In genomic region chr10:5560142-5560843, GRCh38 we compare ENCODE assay signal across 16 cellular contexts. TPM values are rescaled to one million over a fixed set of nuclear protein-coding genes. Genes with fewer than 3 reads are reported as not detected.
A peak's percentile ranks its signal among the peaks of the same experiment; 100 is the strongest.
DNase-seq lines count a peak whose midpoint lies in the region; ATAC-seq, FAIRE-seq and TF ChIP-seq lines count a peak whose summit lies in the region.
"Had no signal": no experiment of that assay in that cellular context is flagged by ENCODE, and none has a peak within 500 bp of the region (broad histone marks: within the 10 kb centered on the region; RNA-seq: fewer than 3 reads in every experiment).

No MANE protein-coding gene starts in this region.

- H3K9ac ChIP-seq in keratinocyte (ENCODE audit: control insufficient read depth, extremely low read depth, insufficient read depth, low read length) (no peak overlapping the region), rectal smooth muscle tissue (ENCODE audit: low read length) (no peak overlapping the region)

- peaks cover 0 to 14% of the 10 kb centered on the region in 2 donors for H3K27me3 Mint-ChIP-seq in T-cell

- no peak overlapping the region for H3K4me3 ChIP-seq in HEK293 (ENCODE audit: low read depth, low read length)
- no peak overlapping the region for H3K4me3 ChIP-seq in keratinocyte (ENCODE audit: control insufficient read depth in 2 of 3, extremely low read depth in 1 of 3, insufficient read depth in 2 of 3, low read depth in 1 of 3, low read length in 3 of 3)
- H3K4me3 ChIP-seq in rectal smooth muscle tissue (ENCODE audit: low read length): no peak overlapping the region
- H3K4me3 ChIP-seq: GM12878 had no signal

- H3K4me3 Mint-ChIP-seq in T-cell: no peak overlapping the region

- no peaks in the 10 kb centered on the region for H3K36me3 ChIP-seq in HEK293 (ENCODE audit: control insufficient read depth in 2 of 2, insufficient read depth in 1 of 2, low read length in 2 of 2)
- H3K36me3 ChIP-seq in keratinocyte (ENCODE audit: control insufficient read depth in 2 of 2, extremely low read depth in 1 of 2, insufficient read depth in 2 of 2, low read length in 2 of 2): no peaks in the 10 kb centered on the region
- H3K36me3 ChIP-seq in rectal smooth muscle tissue (ENCODE audit: control insufficient read depth, insufficient read depth, low read length): no peaks in the 10 kb centered on the region

- peak overlapping the region; percentile 34 for H3K4me2 ChIP-seq in keratinocyte (ENCODE audit: control insufficient read depth, extremely low read depth, insufficient read depth, low read depth, low read length)

- H3K9me3 Mint-ChIP-seq in T-cell: no peaks in the 10 kb centered on the region

- H3K27me3 ChIP-seq in keratinocyte (ENCODE audit: control insufficient read depth, extremely low read depth, insufficient read depth, low read length) (no peaks in the 10 kb centered on the region), rectal smooth muscle tissue (ENCODE audit: control insufficient read depth, insufficient read depth, low read length) (no peaks in the 10 kb centered on the region)

- H3K9me3 ChIP-seq in HEK293 (ENCODE audit: control insufficient read depth, insufficient read depth, low read depth, low read length): no peaks in the 10 kb centered on the region
- no peaks in the 10 kb centered on the region for H3K9me3 ChIP-seq in keratinocyte (ENCODE audit: control insufficient read depth, low read depth, low read length)

- FAIRE-seq in keratinocyte (lab: Jason Lieb, UNC): no peak
- FAIRE-seq: GM12878 had no signal

- DNase-seq in keratinocyte (ENCODE audit: low read depth, low spot score): no peak
- DNase-seq in T-cell: no peak
- no peak for DNase-seq in HuH-7.5 (ENCODE audit: low spot score)
- no peak for DNase-seq in NCI-H1436 treated with DMSO at 0.1 percent for 48 hours (lab: John Stamatoyannopoulos, UW)
- DNase-seq in HEK293T (ENCODE audit: extremely low spot score): no peak
- DNase-seq: amniotic stem cell, NCI-H187 treated with DMSO at 0.1 percent for 48 hours, SHP77 had no signal

- ATAC-seq in T-cell (replicated peaks in 1 of 4): no peak
- ATAC-seq: GM12878 had no signal

- H4K20me1 ChIP-seq in keratinocyte (ENCODE audit: control insufficient read depth, extremely low read depth, insufficient read depth, low read length): no peaks in the 10 kb centered on the region

- H3K4me1 ChIP-seq in HEK293 (ENCODE audit: control insufficient read depth, insufficient read depth, low read length) (peaks cover 10% of the 10 kb centered on the region), keratinocyte (ENCODE audit: control insufficient read depth, extremely low read depth, insufficient read depth, low read length) (peaks cover 32% of the 10 kb centered on the region), rectal smooth muscle tissue (ENCODE audit: control insufficient read depth, insufficient read depth, low read length) (peaks cover 16% of the 10 kb centered on the region)

- H3K4me1 Mint-ChIP-seq in T-cell: peaks cover 21 to 27% (median 23%) of the 10 kb centered on the region in 3 donors

- dilution Hi-C loops in keratinocyte (cut with MboI; ENCODE audit: extremely low pct_ligation_motif_present, low sequenced_read_pairs): no loop called here

- peaks cover 4% of the 10 kb centered on the region for H3K9me1 ChIP-seq in keratinocyte (ENCODE audit: control insufficient read depth, extremely low read depth, insufficient read depth, low read length)

- CTCF ChIA-PET in HEK293 (lab: Yijun Ruan, JAX): interaction anchor here (1.1 to 1.9 kb wide), 2 partner anchors 19 to 62 kb away, joined by 4 to 8 read pairs; no protein-coding TSS in a partner anchor
- CTCF ChIA-PET in T-cell (lab: Charles Lee): no interaction called here
- CTCF ChIA-PET in HEK293T (lab: Yijun Ruan, JAX): interaction anchor here (1.0 kb wide), 1 partner anchor 12 kb away, joined by 3 read pairs; no protein-coding TSS in a partner anchor

- TF ChIP-seq CTCF in HEK293 (tag by site-specific recombination; IDR thresholded peaks at IDR 0.05) (no peak), VCaP (conservative IDR thresholded peaks at IDR 0.05) (no peak), keratinocyte (optimal IDR thresholded peaks at IDR 0.05 in 1 of 3, IDR thresholded peaks at IDR 0.05 in 1 of 3, conservative IDR thresholded peaks at IDR 0.05 in 1 of 3; ENCODE audit: extremely low read depth in 1 of 3, insufficient read depth in 2 of 3, low read length in 3 of 3) (no peak)

- H3K27ac Mint-ChIP-seq in T-cell: no peak overlapping the region

- H2AFZ ChIP-seq in keratinocyte (ENCODE audit: control insufficient read depth, low read length): no peak overlapping the region

- POLR2A ChIA-PET in HEK293 (lab: Yijun Ruan, JAX) (no interaction called here), T-cell (lab: Charles Lee) (interaction anchor here in 1 of 2 donors (0.6 kb wide), 1 partner anchor 11 kb away, joined by 4 read pairs; no protein-coding TSS in a partner anchor), HEK293T (lab: Yijun Ruan, JAX) (no interaction called here)

- peaks cover 3% of the 10 kb centered on the region for H3K36me3 Mint-ChIP-seq in T-cell

- no peak overlapping the region for H3K27ac ChIP-seq in HEK293 (ENCODE audit: extremely low read depth, low read depth, low read length)
- peak overlapping the region; percentile 99; the same call in 1 of the 2 replicates for H3K27ac ChIP-seq in VCaP
- H3K27ac ChIP-seq in keratinocyte (ENCODE audit: control insufficient read depth, insufficient read depth, low read length): no peak overlapping the region
- H3K27ac ChIP-seq in rectal smooth muscle tissue (ENCODE audit: low read depth, low read length): peak overlapping the region; percentile 18

- no peaks in the 10 kb centered on the region for H3K79me2 ChIP-seq in keratinocyte (ENCODE audit: control insufficient read depth, insufficient read depth, low read length)

TF ChIP-seq in HEK293, 187 proteins besides CTCF, POLR2A, EP300 and RAD21 (continues in another document):
- TF ChIP-seq INSM2 (tag by site-specific recombination; IDR thresholded peaks at IDR 0.05) (no peak), ZNF561 (tag by site-specific recombination; IDR thresholded peaks at IDR 0.05; ENCODE audit: borderline replicate concordance) (no peak), ZSCAN23 (tag by site-specific recombination; IDR thresholded peaks at IDR 0.05) (no peak), EGR2 (tag by site-specific recombination; IDR thresholded peaks at IDR 0.05; ENCODE audit: low read depth) (no peak), ZNF600 (tag by site-specific recombination; IDR thresholded peaks at IDR 0.05) (no peak), ZFP3 (tag by site-specific recombination; IDR thresholded peaks at IDR 0.05; ENCODE audit: low read depth) (no peak), ZNF24 (tag by site-specific recombination; IDR thresholded peaks at IDR 0.05) (no peak), ZIC2 (tag by site-specific recombination; IDR thresholded peaks at IDR 0.05) (0 out of 2 replicates have a peak, but pooled peaks have one; percentile 15)

TF ChIP-seq in HEK293T, 16 proteins besides CTCF, POLR2A, EP300 and RAD21:
- TF ChIP-seq BHLHE40 (IDR thresholded peaks at IDR 0.05; ENCODE audit: borderline replicate concordance) (no peak), PKNOX1 (IDR thresholded peaks at IDR 0.05) (no peak), SUZ12 (IDR thresholded peaks at IDR 0.05) (no peak), ZNF384 (IDR thresholded peaks at IDR 0.05) (no peak), NFRKB (IDR thresholded peaks at IDR 0.05) (no peak), LEF1 (IDR thresholded peaks at IDR 0.05; ENCODE audit: borderline replicate concordance) (no peak), ELF4 (IDR thresholded peaks at IDR 0.05) (no peak), ARNT (IDR thresholded peaks at IDR 0.05) (no peak), FOXA1 (IDR thresholded peaks at IDR 0.05) (no peak), FOXK2 (IDR thresholded peaks at IDR 0.05) (no peak), CTBP1 (IDR thresholded peaks at IDR 0.05; ENCODE audit: borderline replicate concordance) (no peak)

RNA-seq across cellular contexts. Expression of gene CALML3, which starts 35.5 kb away (rescaled TPM):
- 7.6 to 20.2 TPM (median 14.1 TPM) in 3 replicates for polyA plus RNA-seq in keratinocyte
- 16.6 TPM for polyA plus RNA-seq in keratinocyte (2011; ENCODE audit: low read depth)
- 10.4 and 31.2 TPM in 2 replicates for polyA plus RNA-seq in keratinocyte (2011; cell fraction: cytosol; rRNA removed)
- polyA plus RNA-seq in keratinocyte (2011; cell fraction: nucleus; rRNA removed): 11.9 and 17.6 TPM in 2 replicates
- polyA plus RNA-seq in keratinocyte (2012; ENCODE audit: low replicate concordance): 15.7 and 23.6 TPM in 2 replicates
- 2.7 to 5.2 TPM (median 4.4 TPM) in 3 replicates for polyA minus RNA-seq in keratinocyte
- polyA minus RNA-seq in keratinocyte (2011; cell fraction: cytosol; rRNA and poly(A)+ RNA removed): 17.1 TPM
- polyA minus RNA-seq in keratinocyte (2011; cell fraction: nucleus; rRNA and poly(A)+ RNA removed): 4.6 and 6.0 TPM in 2 replicates
- not detected for total RNA-seq in T-cell
- total RNA-seq: dermis blood vessel endothelial cell, GM12878, kidney epithelial cell, skeletal muscle tissue had no signal
- polyA plus RNA-seq: GM12878, neural cell had no signal

Comparison
In these comparisons a context has a peak if more than half of its experiments do, and no peak if none do; other contexts are left out.
1. H3K27ac ChIP-seq: peak in VCaP (single experiment) and rectal smooth muscle tissue (single experiment); none in HEK293 (single experiment) and keratinocyte (single experiment).
2. CTCF ChIA-PET loops: an anchor here in HEK293 (1.1 to 1.9 kb wide) and HEK293T (1.0 kb wide); none called in T-cell.